ENCODE assay signal across 9 cellular contexts in genomic region chr14:50342211-50343080, GRCh38. TPM values are rescaled to one million over a fixed set of nuclear protein-coding genes. Genes with fewer than 3 reads are reported as not detected.
A peak's percentile ranks its signal among the peaks of the same experiment; 100 is the strongest.
DNase-seq lines count a peak whose midpoint lies in the region; ATAC-seq and TF ChIP-seq lines count a peak whose summit lies in the region.
"Had no signal": no experiment of that assay in that cellular context is flagged by ENCODE, and none has a peak within 500 bp of the region (broad histone marks: within the 10 kb centered on the region; RNA-seq: fewer than 3 reads in every experiment).

No MANE protein-coding gene starts in this region.

- no peak overlapping the region for H3K9ac ChIP-seq in BLaER1

- H3K4me1 Mint-ChIP-seq in activated CD8-positive, alpha-beta memory T cell treated with anti-CD3 and anti-CD28 coated beads, Interleukin-2, amount 10 ng/mL, durations not matched to agents 7 days and 5 days, result peaks cover 23% of the 10 kb centered on the region
- H3K4me1 Mint-ChIP-seq in naive B cell, result peaks cover 4 to 6% (median 6%) of the 10 kb centered on the region in 3 donors

- CTCF ChIA-PET in activated CD8-positive, alpha-beta memory T cell treated with anti-CD3 and anti-CD28 coated beads, Interleukin-2, amount 10 ng/mL, durations not matched to agents 7 days and 5 days (lab: Charles Lee), result interaction anchor here (0.7 to 1.7 kb wide), 6 partner anchors 20 to 434 kb away, joined by 3 to 6 read pairs (median 4); partner anchors contain the start of gene MAP4K5

- H3K4me2 ChIP-seq in BLaER1, result peak overlapping the region; percentile 33

- no peaks in the 10 kb centered on the region for H3K27me3 ChIP-seq in BLaER1
- H3K27me3 ChIP-seq in vagina, result no peaks in the 10 kb centered on the region
- H3K27me3 ChIP-seq: neutrophil had no signal

- DNase-seq in NCI-H2107 (lab: John Stamatoyannopoulos, UW), result peak; percentile 32
- DNase-seq in activated CD8-positive, alpha-beta memory T cell treated with anti-CD3 and anti-CD28 coated beads, Interleukin-2, amount 10 ng/mL, durations not matched to agents 7 days and 5 days, result peak; percentile 74
- DNase-seq in fibroblast of mammary gland (ENCODE audit: low read depth), result peak; percentile 79
- peak; percentile 44 for DNase-seq in naive B cell
- DNase-seq in vagina (ENCODE audit: extremely low spot score in 2 of 2), result peak in 1 of 2 donors; percentile 90
- DNase-seq in T-helper 9 cell, result no peak

- TF ChIP-seq POLR2A in vagina (IDR thresholded peaks at IDR 0.05), result no peak

- no peaks in the 10 kb centered on the region for H3K36me3 ChIP-seq in BLaER1
- no peaks in the 10 kb centered on the region for H3K36me3 ChIP-seq in vagina

- peaks cover 1% of the 10 kb centered on the region for H3K36me3 Mint-ChIP-seq in activated CD8-positive, alpha-beta memory T cell treated with anti-CD3 and anti-CD28 coated beads, Interleukin-2, amount 10 ng/mL, durations not matched to agents 7 days and 5 days
- peaks cover 0 to 7% of the 10 kb centered on the region in 2 donors for H3K36me3 Mint-ChIP-seq in naive B cell

- no peaks in the 10 kb centered on the region for H3K27me3 Mint-ChIP-seq in activated CD8-positive, alpha-beta memory T cell treated with anti-CD3 and anti-CD28 coated beads, Interleukin-2, amount 10 ng/mL, durations not matched to agents 7 days and 5 days
- H3K27me3 Mint-ChIP-seq in naive B cell, result no peaks in the 10 kb centered on the region

- H3K27ac Mint-ChIP-seq in activated CD8-positive, alpha-beta memory T cell treated with anti-CD3 and anti-CD28 coated beads, Interleukin-2, amount 10 ng/mL, durations not matched to agents 7 days and 5 days, result no peak overlapping the region
- H3K27ac Mint-ChIP-seq in naive B cell, result peak overlapping the region in 2 of 6 donors; percentile 3 to 56

- H3K27ac ChIP-seq in BLaER1 (no peak overlapping the region), vagina (peak overlapping the region; percentile 83)
- H3K27ac ChIP-seq: neutrophil had no signal

- H3K4me3 ChIP-seq in BLaER1 (no peak overlapping the region), fibroblast of mammary gland (ENCODE audit: control insufficient read depth, low read depth, low read length) (peak overlapping the region; percentile 12), vagina (peak overlapping the region; percentile 9 to 27)

- TF ChIP-seq CTCF in fibroblast of mammary gland (conservative IDR thresholded peaks at IDR 0.05; ENCODE audit: control insufficient read depth, insufficient read depth, low read depth, low read length) (peak; percentile 31), vagina (IDR thresholded peaks at IDR 0.05) (peak in 1 of 3 experiments; percentile 33)

- H4K20me1 ChIP-seq in BLaER1, result no peaks in the 10 kb centered on the region

- no peak overlapping the region for H3K4me3 Mint-ChIP-seq in activated CD8-positive, alpha-beta memory T cell treated with anti-CD3 and anti-CD28 coated beads, Interleukin-2, amount 10 ng/mL, durations not matched to agents 7 days and 5 days
- no peak overlapping the region for H3K4me3 Mint-ChIP-seq in naive B cell

- ATAC-seq in GM21423 (IDR thresholded peaks at IDR 0.05; ENCODE audit: unreplicated experiment) (peak; percentile 58), naive B cell (ENCODE audit: low read depth in 2 of 2) (peak; percentile 98)
- peak; percentile 76 for ATAC-seq in activated CD8-positive, alpha-beta memory T cell treated with anti-CD3 and anti-CD28 coated beads, Interleukin-2, amount 10 ng/mL, durations not matched to agents 7 days and 5 days

- intact Hi-C loops in vagina (cut with DNase I), result loop anchor here (10.0 kb wide), 1 partner anchor 52 kb away; the partner anchor contains the start of gene CDKL1

- peaks cover 22% of the 10 kb centered on the region for H3K4me1 ChIP-seq in BLaER1
- H3K4me1 ChIP-seq in vagina, result peaks cover 68% of the 10 kb centered on the region

- H3K9me3 ChIP-seq in BLaER1, result no peaks in the 10 kb centered on the region
- H3K9me3 ChIP-seq in vagina, result no peaks in the 10 kb centered on the region
- H3K9me3 ChIP-seq: neutrophil had no signal

- no peaks in the 10 kb centered on the region for H3K9me3 Mint-ChIP-seq in activated CD8-positive, alpha-beta memory T cell treated with anti-CD3 and anti-CD28 coated beads, Interleukin-2, amount 10 ng/mL, durations not matched to agents 7 days and 5 days (ENCODE audit: low read depth)
- H3K9me3 Mint-ChIP-seq in naive B cell, result no peaks in the 10 kb centered on the region

RNA-seq across cellular contexts. Expression of gene DMAC2L, which starts 30.3 kb away (rescaled TPM):
- total RNA-seq in activated CD8-positive, alpha-beta memory T cell treated with anti-CD3 and anti-CD28 coated beads, Interleukin-2, amount 10 ng/mL, durations not matched to agents 7 days and 5 days, result 10 to 100 TPM; 13.3 to 16.1 TPM
- polyA plus RNA-seq in naive B cell (ENCODE audit: low read depth in 6 of 6), result 10 to 100 TPM; 19.4 to 32.4 (median 28.3) TPM
- 31.4 TPM for total RNA-seq in vagina

RNA-seq across cellular contexts. Expression of gene L2HGDH, which starts 30.4 kb away (rescaled TPM):
- 10 to 100 TPM; 13.5 to 15.0 TPM for total RNA-seq in activated CD8-positive, alpha-beta memory T cell treated with anti-CD3 and anti-CD28 coated beads, Interleukin-2, amount 10 ng/mL, durations not matched to agents 7 days and 5 days
- polyA plus RNA-seq in naive B cell (ENCODE audit: low read depth in 6 of 6), result 1 to 10 TPM in 5 of 6 donors, not detected in 1; 1.5 to 3.6 (median 2.2) TPM
- 5.6 TPM for total RNA-seq in vagina

RNA-seq across cellular contexts. Expression of gene CDKL1, which starts 54.2 kb away (rescaled TPM):
- total RNA-seq in activated CD8-positive, alpha-beta memory T cell treated with anti-CD3 and anti-CD28 coated beads, Interleukin-2, amount 10 ng/mL, durations not matched to agents 7 days and 5 days, result 10 to 100 TPM; 13.5 to 17.6 TPM
- polyA plus RNA-seq in naive B cell (ENCODE audit: low read depth in 6 of 6), result 10 to 100 TPM in 4 of 6 donors, 1 to 10 TPM in 2; 1.4 to 20.2 (median 12.8) TPM
- 30.7 TPM for total RNA-seq in vagina
